ENCODE assay signal across 23 cellular contexts in the genomic region with DNA sequence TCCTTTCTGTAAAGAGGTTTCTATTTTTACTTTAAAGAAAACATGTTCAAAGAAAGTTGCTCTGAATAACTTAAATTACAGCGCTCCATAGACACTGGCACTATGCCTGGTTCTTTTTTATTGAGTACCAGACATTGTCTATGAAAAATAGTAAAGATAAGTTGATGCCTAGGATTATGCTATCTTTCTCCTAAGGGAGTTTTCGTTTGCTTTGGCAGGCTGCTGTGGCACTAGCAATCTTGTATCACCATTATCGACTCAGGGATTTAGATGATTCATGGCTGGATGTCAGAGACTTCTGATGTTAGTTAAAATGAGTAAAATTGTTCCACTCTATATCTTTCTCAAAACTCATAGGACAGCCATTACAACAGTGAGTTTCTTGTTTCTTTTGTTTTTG. TPM values are rescaled to one million over a fixed set of nuclear protein-coding genes. Genes with fewer than 3 reads are reported as not detected.
DNase-seq lines count a peak whose midpoint lies in the region; ATAC-seq and TF ChIP-seq lines count a peak whose summit lies in the region.
"Had no signal": no experiment of that assay in that cellular context is flagged by ENCODE, and none has a peak within 500 bp of the region (broad histone marks: within the 10 kb centered on the region; RNA-seq: fewer than 3 reads in every experiment).

No MANE protein-coding gene starts in this region.

- no peak overlapping the region for H2BK5ac ChIP-seq in neuronal stem cell (ENCODE audit: low read length)

- no peak overlapping the region for H3K14ac ChIP-seq in neuronal stem cell (ENCODE audit: low read length)

- peak; percentile 60 for DNase-seq in GM23248
- no peak for DNase-seq in SK-N-SH
- DNase-seq in fibroblast of lung (ENCODE audit: low read depth in 2 of 2): peak in 1 of 2 donors; percentile 83
- DNase-seq in neuronal stem cell (ENCODE audit: low spot score): no peak
- no peak for DNase-seq in activated T-cell treated with anti-CD3 and anti-CD28 coated beads, Interleukin-2, amount 50 U/mL, for 48 hours
- DNase-seq in NCI-H2171 treated with DMSO at 0.1 percent for 48 hours (lab: John Stamatoyannopoulos, UW): no peak
- DNase-seq in NCI-H345 (lab: John Stamatoyannopoulos, UW): no peak
- DNase-seq: activated CD8-positive, alpha-beta T cell treated with anti-CD3 and anti-CD28 coated beads for 36 hours; activated naive CD8-positive, alpha-beta T cell treated with anti-CD3 and anti-CD28 coated beads, Interleukin-2, amount 10 ng/mL, durations not matched to agents 7 days and 5 days; AML-193; Karpas-422; left ventricle myocardium inferior; NCI-H1417 treated with DMSO at 0.1 percent for 48 hours; NK-92 treated with Interleukin-12 subunit alpha and Interleukin-12 subunit beta, amount 100 ng/mL, for 24 hours; Right ventricle myocardium superior; sigmoid colon; stimulated activated CD4-positive, alpha-beta T cell treated with anti-CD3 and anti-CD28 coated beads, Interleukin-4, amount 100 ng/mL, for 4 hours; stimulated activated CD8-positive, alpha-beta memory T cell treated with anti-CD3 and anti-CD28 coated beads, Interleukin-4, amount 100 ng/mL, for 48 hours; WERI-Rb-1 had no signal

- H2BK12ac ChIP-seq in neuronal stem cell (ENCODE audit: low read length): no peak overlapping the region

- H3K79me2 ChIP-seq in GM23248 (ENCODE audit: insufficient read depth) (no peaks in the 10 kb centered on the region), SK-N-SH (ENCODE audit: insufficient read depth) (no peaks in the 10 kb centered on the region), fibroblast of lung (ENCODE audit: control insufficient read depth, insufficient read depth, low read length) (no peaks in the 10 kb centered on the region)
- H3K79me2 ChIP-seq: parathyroid adenoma had no signal

- no peak overlapping the region for H3K4ac ChIP-seq in neuronal stem cell (ENCODE audit: low read length)

- no peaks in the 10 kb centered on the region for H3K79me1 ChIP-seq in neuronal stem cell (ENCODE audit: low read depth, low read length)

- H3K36me3 ChIP-seq in GM23248 (ENCODE audit: low read depth): no peaks in the 10 kb centered on the region
- H3K36me3 ChIP-seq in SK-N-SH (replicated peaks in 1 of 2; ENCODE audit: control insufficient read depth in 1 of 2, insufficient read depth in 2 of 2, low read length in 1 of 2): no peaks in the 10 kb centered on the region
- no peaks in the 10 kb centered on the region for H3K36me3 ChIP-seq in fibroblast of lung (ENCODE audit: control insufficient read depth, insufficient read depth, low read length)
- H3K36me3 ChIP-seq in neuronal stem cell (replicated peaks in 1 of 2; ENCODE audit: control insufficient read depth in 2 of 2, insufficient read depth in 2 of 2, low read length in 2 of 2): no peaks in the 10 kb centered on the region
- H3K36me3 ChIP-seq: left ventricle myocardium inferior, sigmoid colon, suprapubic skin, WERI-Rb-1 had no signal

- no peak overlapping the region for H2BK15ac ChIP-seq in neuronal stem cell (ENCODE audit: low read length)

- peaks cover 21% of the 10 kb centered on the region for H3F3A ChIP-seq in GM23248 (ENCODE audit: insufficient read depth)
- H3F3A ChIP-seq in SK-N-SH (replicated peaks; ENCODE audit: insufficient read depth): peaks cover 36% of the 10 kb centered on the region

- H3K9me3 ChIP-seq in GM23248 (ENCODE audit: low read depth) (no peaks in the 10 kb centered on the region), SK-N-SH (no peaks in the 10 kb centered on the region), fibroblast of lung (ENCODE audit: control insufficient read depth, insufficient read depth, low read depth, low read length) (no peaks in the 10 kb centered on the region), neuronal stem cell (replicated peaks in 1 of 2; ENCODE audit: control insufficient read depth in 2 of 2, insufficient read depth in 1 of 2, low read depth in 1 of 2, low read length in 2 of 2) (no peaks in the 10 kb centered on the region)
- H3K9me3 ChIP-seq: left ventricle myocardium inferior, sigmoid colon, suprapubic skin had no signal

- no peak overlapping the region for H3K4me3 ChIP-seq in GM23248
- H3K4me3 ChIP-seq in SK-N-SH (ENCODE audit: low read depth in 2 of 2, low read length in 1 of 2): 0 out of 4 replicates have a peak overlapping the region, but pooled peaks of 1 of the 2 experiments have one; percentile 22
- H3K4me3 ChIP-seq in fibroblast of lung (replicated peaks in 1 of 4; ENCODE audit: control extremely low read depth in 1 of 4, insufficient read depth in 1 of 4, low read depth in 3 of 4, low read length in 4 of 4): no peak overlapping the region
- H3K4me3 ChIP-seq in neuronal stem cell (ENCODE audit: low read length in 2 of 2): no peak overlapping the region
- H3K4me3 ChIP-seq: left ventricle myocardium inferior, sigmoid colon, suprapubic skin had no signal

- 20 to 30% methylated on average over 3 of the region's 3 CpGs for WGBS in GM23248 (ENCODE audit: low coverage in 1 of 2, low lambda C conversion rate in 2 of 2, missing lambda C conversion rate in 2 of 2), 2 experiments
- 1% methylated on average over 3 of the region's 3 CpGs for WGBS in SK-N-SH (ENCODE audit: low lambda C conversion rate)
- no CpG with 5 or more reads among the region's 3 CpGs for WGBS in neuronal stem cell (ENCODE audit: extremely low coverage in 2 of 2, insufficient read length in 2 of 2, insufficient replicate concordance in 1 of 2), 2 donors

- H3K27me3 ChIP-seq in GM23248 (replicated peaks; ENCODE audit: insufficient read depth): no peaks in the 10 kb centered on the region
- H3K27me3 ChIP-seq in SK-N-SH (ENCODE audit: insufficient read depth): no peaks in the 10 kb centered on the region
- H3K27me3 ChIP-seq in fibroblast of lung (ENCODE audit: control insufficient read depth, insufficient read depth, low read length): no peaks in the 10 kb centered on the region
- H3K27me3 ChIP-seq in neuronal stem cell (ENCODE audit: control insufficient read depth in 3 of 3, insufficient read depth in 3 of 3, low read depth in 1 of 3, low read length in 3 of 3): no peaks in the 10 kb centered on the region
- H3K27me3 ChIP-seq: sigmoid colon, suprapubic skin had no signal

- H3K4me1 ChIP-seq in GM23248 (ENCODE audit: insufficient read depth): peaks cover 26% of the 10 kb centered on the region
- peaks cover 0 to 13% of the 10 kb centered on the region in 2 experiments; a peak in 3 of 4 replicates for H3K4me1 ChIP-seq in SK-N-SH (ENCODE audit: control insufficient read depth in 1 of 2, insufficient read depth in 2 of 2, low read depth in 1 of 2, low read length in 1 of 2)
- H3K4me1 ChIP-seq in fibroblast of lung (ENCODE audit: control insufficient read depth, extremely low read depth, insufficient read depth, low read length): peaks cover 5% of the 10 kb centered on the region
- no peaks in the 10 kb centered on the region for H3K4me1 ChIP-seq in neuronal stem cell (ENCODE audit: control insufficient read depth in 2 of 2, insufficient read depth in 1 of 2, low read depth in 1 of 2, low read length in 2 of 2)
- H3K4me1 ChIP-seq: parathyroid adenoma had no signal

- no peak overlapping the region for H3K23ac ChIP-seq in neuronal stem cell (ENCODE audit: low read depth, low read length, poor library complexity)

- 0 out of 2 replicates have a peak overlapping the region, but pooled peaks have one; percentile 31 for H3K27ac ChIP-seq in GM23248
- H3K27ac ChIP-seq in SK-N-SH (ENCODE audit: low read depth in 2 of 2, low read length in 1 of 2): peak overlapping the region in 1 of 2 experiments; percentile 83; a peak in 2 of 4 replicates
- H3K27ac ChIP-seq in fibroblast of lung (ENCODE audit: insufficient read depth, low read length): no peak overlapping the region
- H3K27ac ChIP-seq in neuronal stem cell (replicated peaks; ENCODE audit: low read length): no peak overlapping the region
- H3K27ac ChIP-seq: left ventricle myocardium inferior, parathyroid adenoma, sigmoid colon, suprapubic skin, WERI-Rb-1 had no signal

- H2AK5ac ChIP-seq in neuronal stem cell (ENCODE audit: low read depth, low read length): no peak overlapping the region

- no peak overlapping the region for H4K8ac ChIP-seq in neuronal stem cell (ENCODE audit: low read depth, low read length)

- TF ChIP-seq CTCF in SK-N-SH (IDR thresholded peaks at IDR 0.05) (no peak), fibroblast of lung (conservative IDR thresholded peaks at IDR 0.05 in 1 of 2, IDR thresholded peaks at IDR 0.05 in 1 of 2; ENCODE audit: low read depth in 1 of 2, low read length in 2 of 2) (no peak)

- CTCF ChIA-PET in SK-N-SH (lab: Yijun Ruan, JAX): interaction anchor here (1.3 to 4.9 kb wide), 6 partner anchors 17 to 143 kb away, joined by 5 to 64 read pairs (median 40); a partner anchor contains a TSS

- no peak overlapping the region for H2BK120ac ChIP-seq in neuronal stem cell (ENCODE audit: low read depth, low read length)

- ATAC-seq in HG02884 (IDR thresholded peaks at IDR 0.05; ENCODE audit: unreplicated experiment): no peak
- ATAC-seq: activated CD8-positive, alpha-beta T cell treated with anti-CD3 and anti-CD28 coated beads for 36 hours had no signal

- H2AFZ ChIP-seq in GM23248 (peak overlapping the region; percentile 33), SK-N-SH (ENCODE audit: low read depth) (peak overlapping the region; percentile 74), fibroblast of lung (ENCODE audit: low read length) (peak overlapping the region; percentile 43), neuronal stem cell (ENCODE audit: low read length) (peak overlapping the region; percentile 61)
- H2AFZ ChIP-seq: parathyroid adenoma had no signal

- no peak for TF ChIP-seq RAD21 in SK-N-SH (IDR thresholded peaks at IDR 0.05; ENCODE audit: low read length)

- H4K20me1 ChIP-seq in GM23248 (ENCODE audit: insufficient read depth): no peaks in the 10 kb centered on the region
- no peaks in the 10 kb centered on the region for H4K20me1 ChIP-seq in SK-N-SH (ENCODE audit: insufficient read depth)
- no peaks in the 10 kb centered on the region for H4K20me1 ChIP-seq in fibroblast of lung (ENCODE audit: control insufficient read depth, extremely low read depth, insufficient read depth, low read length)

- no peak overlapping the region for H3K18ac ChIP-seq in neuronal stem cell (ENCODE audit: low read length)

- POLR2A ChIA-PET in SK-N-SH (lab: Yijun Ruan, JAX): no interaction called here

- in situ Hi-C loops in GM23248 (cut with MboI): loop anchor here (5.0 kb wide), 1 partner anchor 109 kb away; no protein-coding TSS in a partner anchor

- H3K9me2 ChIP-seq in GM23248 (ENCODE audit: insufficient read depth): no peaks in the 10 kb centered on the region
- H3K9me2 ChIP-seq in SK-N-SH: no peaks in the 10 kb centered on the region

- TF ChIP-seq EP300 in SK-N-SH (IDR thresholded peaks at IDR 0.05; ENCODE audit: borderline replicate concordance in 1 of 2, low read depth in 1 of 2, low read length in 1 of 2): no peak

- H4K91ac ChIP-seq in neuronal stem cell (ENCODE audit: low read depth, low read length, poor library complexity): no peak overlapping the region

- H3K9ac ChIP-seq in GM23248: peak overlapping the region; percentile 40; the same call in 1 of the 2 replicates
- peak overlapping the region; percentile 54; the same call in 1 of the 2 replicates for H3K9ac ChIP-seq in SK-N-SH
- peak overlapping the region; percentile 1 for H3K9ac ChIP-seq in fibroblast of lung (ENCODE audit: insufficient read depth, low read length)
- H3K9ac ChIP-seq in neuronal stem cell (ENCODE audit: low read depth, low read length, poor library complexity): no peak overlapping the region
- H3K9ac ChIP-seq: parathyroid adenoma had no signal

- H3K4me2 ChIP-seq in GM23248 (ENCODE audit: unreplicated experiment): peak overlapping the region; percentile 9
- peak overlapping the region; percentile 63 for H3K4me2 ChIP-seq in SK-N-SH
- no peak overlapping the region for H3K4me2 ChIP-seq in fibroblast of lung (ENCODE audit: extremely low read depth, insufficient read depth, low read length)
- H3K4me2 ChIP-seq in neuronal stem cell (ENCODE audit: insufficient read depth, low read length, poor library complexity, severe bottlenecking): no peak overlapping the region

RNA-seq across cellular contexts. Expression of a gene that starts 20.9 kb away (rescaled TPM):
- total RNA-seq in GM23248 (2014; rRNA removed; shearing (Covaris generic)): not detected in 2 replicates
- polyA plus RNA-seq in GM23248 (2016; fragmentation: Nextera tagmentation; extraction: Ambion mirVana) (not detected in 2 replicates), SK-N-SH (2012; rRNA removed) (0.11 TPM in 1 of 2 replicates, not detected in the other), fibroblast of lung (not detected in 2 replicates)
- 0.13 and 0.15 TPM in 2 replicates for polyA plus RNA-seq in SK-N-SH (2012; cell fraction: cytosol; rRNA removed)
- not detected in 2 replicates for polyA plus RNA-seq in SK-N-SH (2012; cell fraction: nucleus; rRNA removed)
- total RNA-seq in fibroblast of lung: not detected in 2 replicates
- not detected in 2 replicates for polyA plus RNA-seq in fibroblast of lung (2012)
- polyA minus RNA-seq in fibroblast of lung (ENCODE audit: low replicate concordance): not detected in 2 replicates
- not detected for polyA plus RNA-seq in neuronal stem cell (2013, experiment 1 of 2)
- not detected for polyA plus RNA-seq in neuronal stem cell (2013, experiment 2 of 2)
- total RNA-seq: activated CD8-positive, alpha-beta T cell treated with anti-CD3 and anti-CD28 coated beads for 36 hours; activated naive CD8-positive, alpha-beta T cell treated with anti-CD3 and anti-CD28 coated beads, Interleukin-2, amount 10 ng/mL, durations not matched to agents 7 days and 5 days; sigmoid colon; T-helper 1 cell treated with Interleukin-12 subunit alpha and Interleukin-12 subunit beta and Interleukin-4 antibody, amounts not matched to agents 30 ng/mL and 1 ng/mL, for 36 hours had no signal
- polyA plus RNA-seq: sigmoid colon had no signal

Comparison
In these comparisons a context has a peak if more than half of its experiments do, and no peak if none do; other contexts are left out.
1. H3K4me2 ChIP-seq: peak in GM23248 (single experiment) and SK-N-SH (single experiment); none in fibroblast of lung (single experiment) and neuronal stem cell (single experiment).
2. Peak in every context shown above with its lines, with median percentiles within 50 percentile points of each other: H2AFZ ChIP-seq.